ENCODE assay signal across 14 cellular contexts in the genomic region with DNA sequence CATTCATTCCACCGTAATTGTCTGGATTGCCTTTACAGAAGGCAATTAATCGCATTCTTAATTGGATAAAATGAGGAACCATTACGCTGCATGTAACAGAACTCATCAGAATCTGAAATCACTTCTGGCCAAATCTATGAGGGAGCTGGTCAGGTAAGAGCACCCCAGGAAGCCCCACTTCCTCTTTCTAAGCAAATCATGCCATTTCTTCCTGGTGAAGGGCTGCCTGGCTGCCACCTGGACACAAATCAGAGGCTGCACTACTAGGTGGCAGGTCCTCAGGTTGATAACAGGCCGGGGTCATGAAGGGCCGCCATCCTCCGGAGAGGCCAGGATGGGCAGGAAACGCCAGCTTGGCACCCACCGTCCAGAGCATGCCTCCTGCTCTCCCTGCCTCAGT.
DNase-seq lines count a peak whose midpoint lies in the region; ATAC-seq, FAIRE-seq and TF ChIP-seq lines count a peak whose summit lies in the region.
"Had no signal": no experiment of that assay in that cellular context is flagged by ENCODE, and none has a peak within 500 bp of the region (broad histone marks: within the 10 kb centered on the region; RNA-seq: fewer than 3 reads in every experiment).

No MANE protein-coding gene starts in this region.

- POLR2A ChIA-PET in CD4-positive, alpha-beta T cell (lab: Charles Lee): no interaction called here
- POLR2A ChIA-PET in activated B cell treated with CpG ODN at 0.5 μM for 24 hours (lab: Charles Lee): interaction anchor here (0.6 to 1.6 kb wide), 3 partner anchors 65 to 74 kb away, joined by 3 to 5 read pairs (median 4); a partner anchor contains a TSS
- POLR2A ChIA-PET in naive thymus-derived CD4-positive, alpha-beta T cell (lab: Charles Lee): interaction anchor here (1.2 kb wide), 1 partner anchor 21 kb away, joined by 3 read pairs; no protein-coding TSS in a partner anchor

- DNase-seq in CD4-positive, alpha-beta T cell: no peak
- DNase-seq in GM18507 (ENCODE audit: extremely low spot score, insufficient read length, low read depth) (peak; percentile 35), activated B cell treated with CpG ODN at 0.5 μM for 24 hours (no peak), MG63 (no peak), HAP-1 (ENCODE audit: low spot score in 2 of 2) (no peak)
- no peak for DNase-seq in naive thymus-derived CD4-positive, alpha-beta T cell
- DNase-seq: AML-193, NCI-H2029, right lobe of liver, T-helper 9 cell had no signal

- no peak overlapping the region for H3K4me3 Mint-ChIP-seq in CD4-positive, alpha-beta T cell
- no peak overlapping the region for H3K4me3 Mint-ChIP-seq in activated B cell treated with CpG ODN at 0.5 μM for 24 hours
- peak overlapping the region in 1 of 10 donors; percentile 45 for H3K4me3 Mint-ChIP-seq in naive thymus-derived CD4-positive, alpha-beta T cell
- H3K4me3 Mint-ChIP-seq: mesothelial cell of epicardium had no signal

- peaks cover 89% of the 10 kb centered on the region for H3K36me3 Mint-ChIP-seq in CD4-positive, alpha-beta T cell (ENCODE audit: low read depth)
- peaks cover 46% of the 10 kb centered on the region for H3K36me3 Mint-ChIP-seq in activated B cell treated with CpG ODN at 0.5 μM for 24 hours (ENCODE audit: low read depth)
- H3K36me3 Mint-ChIP-seq in naive thymus-derived CD4-positive, alpha-beta T cell: peaks cover 0 to 35% (median 3%) of the 10 kb centered on the region in 5 donors

- FAIRE-seq in GM18507 (lab: Jason Lieb, UNC): peak; percentile 72
- FAIRE-seq: endothelial cell of umbilical vein had no signal

- peaks cover 7 to 26% of the 10 kb centered on the region in 2 donors for H3K4me1 ChIP-seq in naive thymus-derived CD4-positive, alpha-beta T cell (ENCODE audit: control insufficient read depth in 2 of 2, insufficient read depth in 2 of 2, low read length in 2 of 2)
- H3K4me1 ChIP-seq in HAP-1: no peaks in the 10 kb centered on the region; the same call in 1 of the 2 replicates

- H3K4me3 ChIP-seq in naive thymus-derived CD4-positive, alpha-beta T cell (ENCODE audit: low read length): no peak overlapping the region
- H3K4me3 ChIP-seq in MG63: no peak overlapping the region
- no peak overlapping the region for H3K4me3 ChIP-seq in HAP-1
- H3K4me3 ChIP-seq: right lobe of liver had no signal

- intact Hi-C loops in CD4-positive, alpha-beta T cell (cut with DNase I, micrococcal nuclease): no loop called here
- intact Hi-C loops in activated B cell treated with CpG ODN at 0.5 μM for 24 hours (cut with micrococcal nuclease): loop anchor here (5.0 kb wide), 1 partner anchor 66 kb away; no protein-coding TSS in a partner anchor
- intact Hi-C loops in naive thymus-derived CD4-positive, alpha-beta T cell (cut with micrococcal nuclease): no loop called here

- H3K4me1 Mint-ChIP-seq in CD4-positive, alpha-beta T cell (ENCODE audit: low read depth): peaks cover 90% of the 10 kb centered on the region
- H3K4me1 Mint-ChIP-seq in activated B cell treated with CpG ODN at 0.5 μM for 24 hours: peaks cover 49% of the 10 kb centered on the region
- peaks cover 44 to 96% (median 90%) of the 10 kb centered on the region in 7 donors for H3K4me1 Mint-ChIP-seq in naive thymus-derived CD4-positive, alpha-beta T cell

- CTCF ChIA-PET in CD4-positive, alpha-beta T cell (lab: Charles Lee): no interaction called here
- CTCF ChIA-PET in activated B cell treated with CpG ODN at 0.5 μM for 24 hours (lab: Charles Lee): interaction anchor here (2.0 kb wide), 1 partner anchor 170 kb away, joined by 9 read pairs; no protein-coding TSS in a partner anchor
- CTCF ChIA-PET in naive thymus-derived CD4-positive, alpha-beta T cell (lab: Charles Lee): interaction anchor here (0.6 kb wide), 1 partner anchor 21 kb away, joined by 3 read pairs; no protein-coding TSS in a partner anchor

- peaks cover 0 to 21% (median 0%) of the 10 kb centered on the region in 3 experiments for H3K36me3 ChIP-seq in naive thymus-derived CD4-positive, alpha-beta T cell (ENCODE audit: control insufficient read depth in 2 of 3, insufficient read depth in 3 of 3, low read length in 3 of 3)
- H3K36me3 ChIP-seq in MG63 (peaks cover 8% of the 10 kb centered on the region), HAP-1 (replicated peaks) (peaks cover 4% of the 10 kb centered on the region)

- no peaks in the 10 kb centered on the region for H3K9me3 ChIP-seq in CD4-positive, alpha-beta T cell (ENCODE audit: control insufficient read depth, low read length)
- no peaks in the 10 kb centered on the region for H3K9me3 ChIP-seq in naive thymus-derived CD4-positive, alpha-beta T cell (ENCODE audit: control insufficient read depth in 2 of 3, low read length in 3 of 3)
- H3K9me3 ChIP-seq in MG63 (no peaks in the 10 kb centered on the region), HAP-1 (no peaks in the 10 kb centered on the region)
- H3K9me3 ChIP-seq: right lobe of liver had no signal

- no peaks in the 10 kb centered on the region for H3K27me3 Mint-ChIP-seq in CD4-positive, alpha-beta T cell
- H3K27me3 Mint-ChIP-seq in activated B cell treated with CpG ODN at 0.5 μM for 24 hours: no peaks in the 10 kb centered on the region
- no peaks in the 10 kb centered on the region for H3K27me3 Mint-ChIP-seq in naive thymus-derived CD4-positive, alpha-beta T cell

- H3K27ac Mint-ChIP-seq in CD4-positive, alpha-beta T cell: peak overlapping the region; percentile 62
- H3K27ac Mint-ChIP-seq in activated B cell treated with CpG ODN at 0.5 μM for 24 hours: peak overlapping the region; percentile 70
- H3K27ac Mint-ChIP-seq in naive thymus-derived CD4-positive, alpha-beta T cell: peak overlapping the region in 8 of 9 donors; percentile 29 to 75 (median 59)
- H3K27ac Mint-ChIP-seq: mesothelial cell of epicardium had no signal

- no peak for TF ChIP-seq CTCF in CD4-positive, alpha-beta T cell (IDR thresholded peaks at IDR 0.05)
- TF ChIP-seq CTCF in activated B cell treated with CpG ODN at 0.5 μM for 24 hours (IDR thresholded peaks at IDR 0.05): no peak

- no peak overlapping the region for H3K27ac ChIP-seq in CD4-positive, alpha-beta T cell (ENCODE audit: low read depth, low read length)
- H3K27ac ChIP-seq in naive thymus-derived CD4-positive, alpha-beta T cell (ENCODE audit: low read depth, low read length): no peak overlapping the region
- H3K27ac ChIP-seq: right lobe of liver had no signal

- no peaks in the 10 kb centered on the region for H3K9me3 Mint-ChIP-seq in CD4-positive, alpha-beta T cell
- H3K9me3 Mint-ChIP-seq in activated B cell treated with CpG ODN at 0.5 μM for 24 hours: no peaks in the 10 kb centered on the region
- no peaks in the 10 kb centered on the region for H3K9me3 Mint-ChIP-seq in naive thymus-derived CD4-positive, alpha-beta T cell
- H3K9me3 Mint-ChIP-seq: mesothelial cell of epicardium had no signal

- no peaks in the 10 kb centered on the region for H3K27me3 ChIP-seq in CD4-positive, alpha-beta T cell (ENCODE audit: control insufficient read depth, insufficient read depth, low read length)
- H3K27me3 ChIP-seq in naive thymus-derived CD4-positive, alpha-beta T cell (ENCODE audit: control insufficient read depth in 2 of 2, insufficient read depth in 2 of 2, low read length in 2 of 2): no peaks in the 10 kb centered on the region
- H3K27me3 ChIP-seq in MG63 (no peaks in the 10 kb centered on the region), HAP-1 (ENCODE audit: low read depth) (no peaks in the 10 kb centered on the region)
- H3K27me3 ChIP-seq: right lobe of liver had no signal

- in situ Hi-C loops in HAP-1 (cut with MboI; ENCODE audit: low sequenced_read_pairs): no loop called here

- no peak for ATAC-seq in CD4-positive, alpha-beta T cell (ENCODE audit: poor library complexity)
- ATAC-seq in activated B cell treated with CpG ODN at 0.5 μM for 24 hours (ENCODE audit: low read depth) (peak; percentile 75), GM18907 (IDR thresholded peaks at IDR 0.05; ENCODE audit: unreplicated experiment) (no peak), HG02885 (IDR thresholded peaks at IDR 0.05; ENCODE audit: poor library complexity, unreplicated experiment) (no peak)
- ATAC-seq in naive thymus-derived CD4-positive, alpha-beta T cell: no peak
- ATAC-seq: right lobe of liver had no signal
